In genomic region chr17:28951991-28952975, GRCh38 we compare ENCODE assay signal across 9 cellular contexts. TPM values are rescaled to one million over a fixed set of nuclear protein-coding genes. Genes with fewer than 3 reads are reported as not detected.
DNase-seq lines count a peak whose midpoint lies in the region; ATAC-seq and TF ChIP-seq lines count a peak whose summit lies in the region.
"Had no signal": no experiment of that assay in that cellular context is flagged by ENCODE, and none has a peak within 500 bp of the region (broad histone marks: within the 10 kb centered on the region; RNA-seq: fewer than 3 reads in every experiment).

No MANE protein-coding gene starts in this region.

- H3K27me3 Mint-ChIP-seq in activated CD4-positive, alpha-beta T cell treated with anti-CD3 and anti-CD28 coated beads, Interleukin-2, amount 10 ng/mL, durations not matched to agents 24 days and 14 days, result peaks cover 2% of the 10 kb centered on the region

- peaks cover 21% of the 10 kb centered on the region for H3K4me1 Mint-ChIP-seq in activated CD4-positive, alpha-beta T cell treated with anti-CD3 and anti-CD28 coated beads, Interleukin-2, amount 10 ng/mL, durations not matched to agents 24 days and 14 days

- intact Hi-C loops in activated CD4-positive, alpha-beta T cell treated with anti-CD3 and anti-CD28 coated beads, Interleukin-2, amount 10 ng/mL, durations not matched to agents 24 days and 14 days (cut with micrococcal nuclease), result loop anchor here (1.0 to 5.0 kb wide), 5 partner anchors 139 to 342 kb away; partner anchors contain the start of genes NUFIP2 and RPL23A
- intact Hi-C loops in left colon (cut with DNase I, micrococcal nuclease), result no loop called here

- H3K4me3 Mint-ChIP-seq in activated CD4-positive, alpha-beta T cell treated with anti-CD3 and anti-CD28 coated beads, Interleukin-2, amount 10 ng/mL, durations not matched to agents 24 days and 14 days, result no peak overlapping the region

- no peak for TF ChIP-seq CTCF in C4-2B (conservative IDR thresholded peaks at IDR 0.05)

- peak overlapping the region; percentile 98 for H3K27ac ChIP-seq in C4-2B

- peak; percentile 63 for ATAC-seq in GM19351 (IDR thresholded peaks at IDR 0.05; ENCODE audit: unreplicated experiment)
- ATAC-seq in HG03469 (IDR thresholded peaks at IDR 0.05; ENCODE audit: unreplicated experiment), result peak; percentile 42
- peak; percentile 71 for ATAC-seq in left colon

- no peak overlapping the region for H3K27ac Mint-ChIP-seq in activated CD4-positive, alpha-beta T cell treated with anti-CD3 and anti-CD28 coated beads, Interleukin-2, amount 10 ng/mL, durations not matched to agents 24 days and 14 days

- DNase-seq in NCI-H526 (lab: John Stamatoyannopoulos, UW) (peak; percentile 100), cortex of kidney (lab: John Stamatoyannopoulos, UW) (peak; percentile 46), left colon (peak; percentile 94 to 99)
- peak; percentile 98 for DNase-seq in activated CD4-positive, alpha-beta T cell treated with anti-CD3 and anti-CD28 coated beads, Interleukin-2, amount 10 ng/mL, durations not matched to agents 24 days and 14 days
- DNase-seq in stimulated activated CD4-positive, alpha-beta T cell treated with anti-CD3 and anti-CD28 coated beads, Interleukin-1b, Interleukin-23, amount 100 ng/mL, for 4 hours (ENCODE audit: low read depth in 2 of 2), result peak; percentile 77 to 88

- peaks cover 22% of the 10 kb centered on the region for H3K36me3 Mint-ChIP-seq in activated CD4-positive, alpha-beta T cell treated with anti-CD3 and anti-CD28 coated beads, Interleukin-2, amount 10 ng/mL, durations not matched to agents 24 days and 14 days (ENCODE audit: low read depth)

- H3K9me3 Mint-ChIP-seq in activated CD4-positive, alpha-beta T cell treated with anti-CD3 and anti-CD28 coated beads, Interleukin-2, amount 10 ng/mL, durations not matched to agents 24 days and 14 days, result no peaks in the 10 kb centered on the region
- H3K9me3 Mint-ChIP-seq: nephron had no signal

RNA-seq across cellular contexts. Expression of gene PHF12, which starts 1.0 kb away (rescaled TPM):
- total RNA-seq in activated CD4-positive, alpha-beta T cell treated with anti-CD3 and anti-CD28 coated beads, Interleukin-2, amount 10 ng/mL, durations not matched to agents 24 days and 14 days, result 61.1 TPM in 2 replicates
- 10 to 100 TPM; 33.1 to 42.3 TPM for total RNA-seq in left colon

RNA-seq across cellular contexts. Expression of gene DHRS13, which starts 49.4 kb away (rescaled TPM):
- total RNA-seq in activated CD4-positive, alpha-beta T cell treated with anti-CD3 and anti-CD28 coated beads, Interleukin-2, amount 10 ng/mL, durations not matched to agents 24 days and 14 days, result 32.4 and 34.3 TPM in 2 replicates
- total RNA-seq in left colon, result 1 to 10 TPM; 6.3 to 7.5 TPM

RNA-seq across cellular contexts. Expression of gene SEZ6, which starts 53.5 kb away (rescaled TPM):
- not detected in 2 replicates for total RNA-seq in activated CD4-positive, alpha-beta T cell treated with anti-CD3 and anti-CD28 coated beads, Interleukin-2, amount 10 ng/mL, durations not matched to agents 24 days and 14 days
- total RNA-seq in left colon, result under 1 TPM; 0.46 to 0.81 TPM

RNA-seq across cellular contexts. Expression of gene FLOT2, which starts 54.8 kb away (rescaled TPM):
- 109 and 111 TPM in 2 replicates for total RNA-seq in activated CD4-positive, alpha-beta T cell treated with anti-CD3 and anti-CD28 coated beads, Interleukin-2, amount 10 ng/mL, durations not matched to agents 24 days and 14 days
- total RNA-seq in left colon, result 10 to 100 TPM; 82.4 to 91.5 TPM

Comparison
In these comparisons a context has a peak if more than half of its experiments do, and no peak if none do; other contexts are left out.
1. Peak in every context shown above with its lines: DNase-seq, ATAC-seq and H3K27ac ChIP-seq.
2. DNase-seq: peak in every context shown above with its lines; median percentile 100 in NCI-H526; 98 in activated CD4-positive, alpha-beta T cell treated with anti-CD3 and anti-CD28 coated beads, Interleukin-2, amount 10 ng/mL, durations not matched to agents 24 days and 14 days; 96 in left colon; 82 in stimulated activated CD4-positive, alpha-beta T cell treated with anti-CD3 and anti-CD28 coated beads, Interleukin-1b, Interleukin-23, amount 100 ng/mL, for 4 hours; 46 in cortex of kidney.